9 cellular contexts compared by ENCODE assay signal in the genomic region with DNA sequence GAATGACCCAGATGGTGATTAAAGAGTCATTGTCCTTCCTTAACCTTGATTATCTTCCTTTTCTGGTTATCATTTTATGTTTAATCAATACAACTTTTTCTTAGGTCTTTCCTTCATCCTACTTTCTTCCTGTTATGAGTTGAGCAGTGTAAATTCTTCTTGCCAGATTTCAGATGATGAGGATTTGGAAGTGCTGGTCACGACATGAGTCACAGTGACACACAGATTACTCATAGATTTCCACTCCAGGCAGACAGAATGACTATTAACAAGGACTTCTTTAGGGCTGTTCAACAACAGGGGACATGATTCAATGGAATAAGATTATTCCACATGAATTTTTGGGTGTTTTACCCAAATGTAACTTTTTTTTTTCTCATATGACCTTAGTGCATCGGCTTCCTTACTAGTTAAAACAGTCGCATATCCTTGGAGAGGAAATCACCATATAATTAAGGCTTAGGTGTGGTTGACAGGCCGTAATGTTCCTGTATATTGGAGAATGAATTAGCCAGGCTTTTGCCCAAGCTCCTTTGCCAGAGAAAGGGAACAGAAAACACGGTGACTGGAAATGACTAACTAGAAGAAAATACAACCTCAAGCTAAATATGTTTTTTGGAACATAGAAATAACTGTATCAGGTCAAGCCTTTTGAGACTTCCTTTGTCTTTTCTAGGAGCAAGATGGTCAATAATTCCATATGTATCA. TPM values are rescaled to one million over a fixed set of nuclear protein-coding genes. Genes with fewer than 3 reads are reported as not detected.
DNase-seq lines count a peak whose midpoint lies in the region; ATAC-seq and TF ChIP-seq lines count a peak whose summit lies in the region.
"Had no signal": no experiment of that assay in that cellular context is flagged by ENCODE, and none has a peak within 500 bp of the region (broad histone marks: within the 10 kb centered on the region; RNA-seq: fewer than 3 reads in every experiment).

No MANE protein-coding gene starts in this region.

- peak; percentile 94 for DNase-seq in COLO829 (ENCODE audit: low spot score)
- DNase-seq in NCI-H446 (lab: John Stamatoyannopoulos, UW): peak; percentile 9 to 36
- peak; percentile 97 for DNase-seq in epithelial cell of esophagus (ENCODE audit: low read depth)
- DNase-seq in non-pigmented ciliary epithelial cell (ENCODE audit: low read depth): peak; percentile 98
- no peak for DNase-seq in midbrain (lab: John Stamatoyannopoulos, UW)
- DNase-seq in NCI-H774 (lab: John Stamatoyannopoulos, UW): no peak
- DNase-seq in T-cell: no peak
- DNase-seq in OCI-M2 (lab: John Stamatoyannopoulos, UW; ENCODE audit: unreplicated experiment): no peak
- DNase-seq: immature natural killer cell had no signal

- H3K4me3 Mint-ChIP-seq in T-cell: no peak overlapping the region
- H3K4me3 Mint-ChIP-seq: immature natural killer cell had no signal

- H3K36me3 Mint-ChIP-seq in T-cell: no peaks in the 10 kb centered on the region
- H3K36me3 Mint-ChIP-seq: immature natural killer cell had no signal

- no peak overlapping the region for H3K4me3 ChIP-seq in epithelial cell of esophagus (ENCODE audit: low read length)

- H3K9me3 Mint-ChIP-seq in T-cell: no peaks in the 10 kb centered on the region
- H3K9me3 Mint-ChIP-seq: immature natural killer cell had no signal

- no peak overlapping the region for H3K27ac Mint-ChIP-seq in T-cell
- H3K27ac Mint-ChIP-seq: immature natural killer cell had no signal

- CTCF ChIA-PET in T-cell (lab: Charles Lee): no interaction called here

- peaks cover 5 to 8% of the 10 kb centered on the region in 2 donors for H3K27me3 Mint-ChIP-seq in T-cell

- no peak for TF ChIP-seq CTCF in epithelial cell of esophagus (IDR thresholded peaks at IDR 0.05; ENCODE audit: insufficient read depth, low read depth, low read length, missing control alignments)

- H3K4me1 Mint-ChIP-seq in T-cell: no peaks in the 10 kb centered on the region
- H3K4me1 Mint-ChIP-seq: immature natural killer cell had no signal

- POLR2A ChIA-PET in T-cell (lab: Charles Lee): no interaction called here

- ATAC-seq in T-cell (replicated peaks in 1 of 4): no peak

RNA-seq across cellular contexts. Expression of a gene that starts 44.2 kb away (rescaled TPM):
- total RNA-seq in T-cell: under 1 TPM in 3 of 5 donors, not detected in 2; 0.07 to 0.50 (median 0.41) TPM

Comparison
In these comparisons a context has a peak if more than half of its experiments do, and no peak if none do; other contexts are left out.
1. DNase-seq: peak in COLO829 (single experiment), NCI-H446 (2 of 2), epithelial cell of esophagus (single experiment) and non-pigmented ciliary epithelial cell (single experiment); none in midbrain (single experiment), NCI-H774 (single experiment), T-cell (0 of 34) and OCI-M2 (single experiment).